12 cellular contexts compared by ENCODE assay signal in genomic region chr5:125326114-125326513, GRCh38.
A peak's percentile ranks its signal among the peaks of the same experiment; 100 is the strongest.
DNase-seq lines count a peak whose midpoint lies in the region; ATAC-seq, FAIRE-seq and TF ChIP-seq lines count a peak whose summit lies in the region.
"Had no signal": no experiment of that assay in that cellular context is flagged by ENCODE, and none has a peak within 500 bp of the region (broad histone marks: within the 10 kb centered on the region; RNA-seq: fewer than 3 reads in every experiment).

No MANE protein-coding gene starts in this region.

- dilution Hi-C loops in mammary epithelial cell (cut with HindIII; ENCODE audit: low sequenced_read_pairs) = no loop called here

- no peak overlapping the region for H3K27ac ChIP-seq in GM23248
- no peak overlapping the region for H3K27ac ChIP-seq in mammary epithelial cell (ENCODE audit: insufficient read depth, low read depth, low read length)
- no peak overlapping the region for H3K27ac ChIP-seq in pancreas
- H3K27ac ChIP-seq: psoas muscle, thoracic aorta had no signal

- peaks cover 6% of the 10 kb centered on the region; the same call in 1 of the 2 replicates for H3F3A ChIP-seq in GM23248 (ENCODE audit: insufficient read depth)

- no peaks in the 10 kb centered on the region for H3K36me3 ChIP-seq in GM23248 (ENCODE audit: low read depth)
- H3K36me3 ChIP-seq in mammary epithelial cell (ENCODE audit: insufficient read depth, low read length) = no peaks in the 10 kb centered on the region
- H3K36me3 ChIP-seq in pancreas = no peaks in the 10 kb centered on the region
- H3K36me3 ChIP-seq: thoracic aorta had no signal

- H3K9me3 ChIP-seq in GM23248 (ENCODE audit: low read depth) = no peaks in the 10 kb centered on the region
- no peaks in the 10 kb centered on the region for H3K9me3 ChIP-seq in mammary epithelial cell (replicated peaks; ENCODE audit: insufficient read depth, low read length)
- H3K9me3 ChIP-seq in pancreas = no peaks in the 10 kb centered on the region
- H3K9me3 ChIP-seq: psoas muscle, thoracic aorta had no signal

- H3K4me1 ChIP-seq in GM23248 (ENCODE audit: insufficient read depth) (peaks cover 15% of the 10 kb centered on the region), mammary epithelial cell (ENCODE audit: insufficient read depth, low read length) (no peaks in the 10 kb centered on the region), pancreas (no peaks in the 10 kb centered on the region)
- H3K4me1 ChIP-seq: psoas muscle had no signal

- H3K4me3 ChIP-seq in GM23248 = no peak overlapping the region
- H3K4me3 ChIP-seq in mammary epithelial cell (replicated peaks in 1 of 3; ENCODE audit: insufficient read depth in 1 of 3, low read depth in 2 of 3, low read length in 3 of 3) = no peak overlapping the region
- no peak overlapping the region for H3K4me3 ChIP-seq in pancreas
- H3K4me3 ChIP-seq: psoas muscle, thoracic aorta had no signal

- H2AFZ ChIP-seq in GM23248 (no peak overlapping the region), mammary epithelial cell (ENCODE audit: low read depth, low read length) (no peak overlapping the region)

- peak in 3 of 4 donors; percentile 58 to 80 (median 68) for ATAC-seq in pancreas
- ATAC-seq in activated naive CD8-positive, alpha-beta T cell treated with anti-CD3 and anti-CD28 coated beads, Interleukin-2, amount 50 U/mL, for 24 hours = no peak

- H3K9ac ChIP-seq in GM23248 = no peak overlapping the region
- no peak overlapping the region for H3K9ac ChIP-seq in mammary epithelial cell (ENCODE audit: insufficient read depth, low read length)

- CTCF ChIA-PET in mammary epithelial cell (lab: Charles Lee; ENCODE audit: low non-redundant PET) = no interaction called here

- H3K27me3 ChIP-seq in GM23248 (replicated peaks; ENCODE audit: insufficient read depth) (no peaks in the 10 kb centered on the region), mammary epithelial cell (ENCODE audit: insufficient read depth, low read length) (no peaks in the 10 kb centered on the region), pancreas (no peaks in the 10 kb centered on the region)

- H3K4me3 Mint-ChIP-seq in activated naive CD8-positive, alpha-beta T cell treated with anti-CD3 and anti-CD28 coated beads, Interleukin-2, amount 50 U/mL, for 24 hours = no peak overlapping the region
- H3K4me3 Mint-ChIP-seq: activated B cell treated with CpG ODN at 0.5 μM for 24 hours had no signal

- H3K4me1 Mint-ChIP-seq in activated naive CD8-positive, alpha-beta T cell treated with anti-CD3 and anti-CD28 coated beads, Interleukin-2, amount 50 U/mL, for 24 hours = no peaks in the 10 kb centered on the region
- H3K4me1 Mint-ChIP-seq: activated B cell treated with CpG ODN at 0.5 μM for 24 hours had no signal

- intact Hi-C loops in mammary epithelial cell (cut with micrococcal nuclease) (no loop called here), pancreas (cut with DNase I) (no loop called here)

- no peak for TF ChIP-seq CTCF in mammary epithelial cell (conservative IDR thresholded peaks at IDR 0.05 in 1 of 2, IDR thresholded peaks at IDR 0.05 in 1 of 2; ENCODE audit: extremely low read depth in 1 of 2, insufficient read depth in 1 of 2, low read depth in 1 of 2, low read length in 2 of 2)
- no peak for TF ChIP-seq CTCF in pancreas (IDR thresholded peaks at IDR 0.05)

- H3K9me3 Mint-ChIP-seq in activated naive CD8-positive, alpha-beta T cell treated with anti-CD3 and anti-CD28 coated beads, Interleukin-2, amount 50 U/mL, for 24 hours = peaks cover 15% of the 10 kb centered on the region
- H3K9me3 Mint-ChIP-seq: activated B cell treated with CpG ODN at 0.5 μM for 24 hours had no signal

- DNase-seq in GM23248 (peak; percentile 77), NCI-H2196 treated with DMSO at 0.1 percent for 48 hours (lab: John Stamatoyannopoulos, UW; ENCODE audit: unreplicated experiment) (peak; percentile 71), mammary epithelial cell (peak; percentile 74), pancreas (peak in 3 of 6 donors; percentile 19 to 23 (median 23)), T-helper 1 cell (no peak)
- no peak for DNase-seq in activated naive CD8-positive, alpha-beta T cell treated with anti-CD3 and anti-CD28 coated beads, Interleukin-2, amount 50 U/mL, for 24 hours
- no peak for DNase-seq in activated CD4-positive, alpha-beta T cell treated with anti-CD3 and anti-CD28 coated beads for 1 hour
- no peak for DNase-seq in stimulated activated CD4-positive, alpha-beta T cell treated with anti-CD3 and anti-CD28 coated beads, Interleukin-2, amount 100 ng/mL, for 48 hours
- DNase-seq: activated B cell treated with CpG ODN at 0.5 μM for 24 hours had no signal

- in situ Hi-C loops in GM23248 (cut with MboI) = no loop called here
- in situ Hi-C loops in mammary epithelial cell (cut with MboI; ENCODE audit: low sequenced_read_pairs in 2 of 2) = no loop called here

- H3K4me2 ChIP-seq in GM23248 (ENCODE audit: unreplicated experiment) = no peak overlapping the region
- H3K4me2 ChIP-seq in mammary epithelial cell (ENCODE audit: insufficient read depth, low read depth, low read length) = no peak overlapping the region

- no peaks in the 10 kb centered on the region for H3K27me3 Mint-ChIP-seq in activated naive CD8-positive, alpha-beta T cell treated with anti-CD3 and anti-CD28 coated beads, Interleukin-2, amount 50 U/mL, for 24 hours
- H3K27me3 Mint-ChIP-seq: activated B cell treated with CpG ODN at 0.5 μM for 24 hours had no signal

- no TSS peak for BruUV-seq in mammary epithelial cell (replicated peaks; lab: Mats Ljungman, UMichigan)

- FAIRE-seq in pancreas (lab: Jason Lieb, UNC) = no peak
- FAIRE-seq: endometrium had no signal

- H3K9me2 ChIP-seq in GM23248 (ENCODE audit: insufficient read depth) = no peaks in the 10 kb centered on the region

- H3K27ac Mint-ChIP-seq in activated naive CD8-positive, alpha-beta T cell treated with anti-CD3 and anti-CD28 coated beads, Interleukin-2, amount 50 U/mL, for 24 hours = no peak overlapping the region
- H3K27ac Mint-ChIP-seq: activated B cell treated with CpG ODN at 0.5 μM for 24 hours had no signal

- H3K79me2 ChIP-seq in GM23248 (ENCODE audit: insufficient read depth) (no peaks in the 10 kb centered on the region), mammary epithelial cell (ENCODE audit: insufficient read depth, low read length) (no peaks in the 10 kb centered on the region)

- no peaks in the 10 kb centered on the region for H3K36me3 Mint-ChIP-seq in activated naive CD8-positive, alpha-beta T cell treated with anti-CD3 and anti-CD28 coated beads, Interleukin-2, amount 50 U/mL, for 24 hours (ENCODE audit: low read depth)

- H4K20me1 ChIP-seq in GM23248 (ENCODE audit: insufficient read depth) = no peaks in the 10 kb centered on the region
- no peaks in the 10 kb centered on the region for H4K20me1 ChIP-seq in mammary epithelial cell (ENCODE audit: insufficient read depth, low read length)

Comparison
In these comparisons a context has a peak if more than half of its experiments do, and no peak if none do; other contexts are left out.
1. DNase-seq: peak in GM23248 (single experiment), NCI-H2196 treated with DMSO at 0.1 percent for 48 hours (single experiment) and mammary epithelial cell (single experiment); none in activated naive CD8-positive, alpha-beta T cell treated with anti-CD3 and anti-CD28 coated beads, Interleukin-2, amount 50 U/mL, for 24 hours (single experiment), activated CD4-positive, alpha-beta T cell treated with anti-CD3 and anti-CD28 coated beads for 1 hour (single experiment), stimulated activated CD4-positive, alpha-beta T cell treated with anti-CD3 and anti-CD28 coated beads, Interleukin-2, amount 100 ng/mL, for 48 hours (0 of 2) and T-helper 1 cell (0 of 5).